Comparison of ENCODE assay signal across 8 cellular contexts in genomic region chr19:1846517-1847205, GRCh38. TPM values are rescaled to one million over a fixed set of nuclear protein-coding genes. Genes with fewer than 3 reads are reported as not detected.
A peak's percentile ranks its signal among the peaks of the same experiment; 100 is the strongest.
DNase-seq lines count a peak whose midpoint lies in the region; ATAC-seq, FAIRE-seq and TF ChIP-seq lines count a peak whose summit lies in the region.

No MANE protein-coding gene starts in this region.

- DNase-seq in GM12865 (ENCODE audit: low read depth): no peak
- no peak for DNase-seq in SK-N-MC (ENCODE audit: low read depth, low spot score)
- no peak for DNase-seq in fibroblast of lung (ENCODE audit: low read depth in 2 of 2)
- DNase-seq in sigmoid colon: no peak
- no peak for DNase-seq in mucosa of gallbladder (ENCODE audit: low spot score)
- no peak for DNase-seq in EL
- DNase-seq in HTR-8/SVneo (ENCODE audit: insufficient read length, low spot score): no peak

- peaks cover 62% of the 10 kb centered on the region for H3K79me2 ChIP-seq in fibroblast of lung (ENCODE audit: control insufficient read depth, insufficient read depth, low read length)

- peak overlapping the region; percentile 93 for H3K4me3 ChIP-seq in GM12865 (ENCODE audit: low read depth, low read length)
- peak overlapping the region; percentile 89 for H3K4me3 ChIP-seq in SK-N-MC
- H3K4me3 ChIP-seq in fibroblast of lung (replicated peaks in 1 of 4; ENCODE audit: control extremely low read depth in 1 of 4, insufficient read depth in 1 of 4, low read depth in 3 of 4, low read length in 4 of 4): peak overlapping the region; percentile 81 to 91 (median 86)
- H3K4me3 ChIP-seq in sigmoid colon: peak overlapping the region in 3 of 4 donors; percentile 100

- 79 to 86% methylated on average over 29 of the region's 29 CpGs for WGBS in sigmoid colon, 2 donors

- TF ChIP-seq CTCF in GM12865 (IDR thresholded peaks at IDR 0.05; ENCODE audit: insufficient read depth, low read depth, low read length, missing control alignments): no peak
- TF ChIP-seq CTCF in fibroblast of lung (conservative IDR thresholded peaks at IDR 0.05 in 1 of 2, IDR thresholded peaks at IDR 0.05 in 1 of 2; ENCODE audit: low read depth in 1 of 2, low read length in 2 of 2): no peak
- TF ChIP-seq CTCF in sigmoid colon (IDR thresholded peaks at IDR 0.05): no peak

- no peak overlapping the region for H2AFZ ChIP-seq in fibroblast of lung (ENCODE audit: low read length)

- H3K27ac ChIP-seq in SK-N-MC: no peak overlapping the region
- H3K27ac ChIP-seq in fibroblast of lung (ENCODE audit: insufficient read depth, low read length): peak overlapping the region; percentile 95
- no peak overlapping the region for H3K27ac ChIP-seq in sigmoid colon

- no peaks in the 10 kb centered on the region for H3K27me3 ChIP-seq in fibroblast of lung (ENCODE audit: control insufficient read depth, insufficient read depth, low read length)
- peaks cover under 1 to 6% (median 5%) of the 10 kb centered on the region in 3 donors for H3K27me3 ChIP-seq in sigmoid colon

- H3K36me3 ChIP-seq in SK-N-MC (ENCODE audit: insufficient read depth, low read length) (no peaks in the 10 kb centered on the region), fibroblast of lung (ENCODE audit: control insufficient read depth, insufficient read depth, low read length) (peaks cover 9% of the 10 kb centered on the region), sigmoid colon (no peaks in the 10 kb centered on the region)

- no peak for TF ChIP-seq POLR2A in sigmoid colon (IDR thresholded peaks at IDR 0.05)

- intact Hi-C loops in sigmoid colon (cut with DNase I): no loop called here

- no peaks in the 10 kb centered on the region for H3K9me3 ChIP-seq in SK-N-MC (ENCODE audit: low read depth, low read length)
- no peaks in the 10 kb centered on the region for H3K9me3 ChIP-seq in fibroblast of lung (ENCODE audit: control insufficient read depth, insufficient read depth, low read depth, low read length)
- no peaks in the 10 kb centered on the region for H3K9me3 ChIP-seq in sigmoid colon

- no peak for ATAC-seq in GM21423 (IDR thresholded peaks at IDR 0.05; ENCODE audit: unreplicated experiment)

- peak overlapping the region; percentile 97 for H3K4me2 ChIP-seq in fibroblast of lung (ENCODE audit: extremely low read depth, insufficient read depth, low read length)

- H3K4me1 ChIP-seq in fibroblast of lung (ENCODE audit: control insufficient read depth, extremely low read depth, insufficient read depth, low read length) (peaks cover 5% of the 10 kb centered on the region), sigmoid colon (peaks cover 0 to 67% (median 60%) of the 10 kb centered on the region in 4 donors)

- no peak for TF ChIP-seq EP300 in sigmoid colon (IDR thresholded peaks at IDR 0.05)

- no peak for FAIRE-seq in HTR-8/SVneo (lab: Jason Lieb, UNC)

- H4K20me1 ChIP-seq in fibroblast of lung (ENCODE audit: control insufficient read depth, extremely low read depth, insufficient read depth, low read length): no peaks in the 10 kb centered on the region

- H3K9ac ChIP-seq in SK-N-MC (ENCODE audit: insufficient read length): peak overlapping the region; percentile 98
- peak overlapping the region; percentile 26 for H3K9ac ChIP-seq in fibroblast of lung (ENCODE audit: insufficient read depth, low read length)

RNA-seq across cellular contexts. Expression of gene REXO1, which starts 1.6 kb away (rescaled TPM):
- 4.1 and 6.8 TPM in 2 replicates for total RNA-seq in fibroblast of lung
- polyA plus RNA-seq in fibroblast of lung: 6.1 and 12.0 TPM in 2 replicates
- 12.0 and 20.9 TPM in 2 replicates for polyA plus RNA-seq in fibroblast of lung (2012)
- 39.0 and 40.1 TPM in 2 replicates for polyA minus RNA-seq in fibroblast of lung (ENCODE audit: low replicate concordance)
- 10 to 100 TPM in 2 of 4 donors, 1 to 10 TPM in 2; 8.6 to 61.8 (median 13.1) TPM for total RNA-seq in sigmoid colon
- polyA plus RNA-seq in sigmoid colon: 10 to 100 TPM in 2 of 3 donors, 1 to 10 TPM in 1; 9.0 to 34.6 (median 11.1) TPM
- total RNA-seq in mucosa of gallbladder: 39.2 TPM

RNA-seq across cellular contexts. Expression of gene KLF16, which starts 16.7 kb away (rescaled TPM):
- total RNA-seq in fibroblast of lung: 3.9 and 6.9 TPM in 2 replicates
- polyA plus RNA-seq in fibroblast of lung: 4.2 and 5.0 TPM in 2 replicates
- polyA plus RNA-seq in fibroblast of lung (2012): 12.9 and 21.2 TPM in 2 replicates
- 5.8 and 6.4 TPM in 2 replicates for polyA minus RNA-seq in fibroblast of lung (ENCODE audit: low replicate concordance)
- 10 to 100 TPM in 1 of 4 donors, 1 to 10 TPM in 3; 2.1 to 10.3 (median 4.4) TPM for total RNA-seq in sigmoid colon
- polyA plus RNA-seq in sigmoid colon: 10 to 100 TPM in 2 of 3 donors, 1 to 10 TPM in 1; 8.4 to 20.5 (median 12.5) TPM
- 23.2 TPM for total RNA-seq in mucosa of gallbladder

RNA-seq across cellular contexts. Expression of gene ATP8B3, which starts 34.6 kb away (rescaled TPM):
- total RNA-seq in fibroblast of lung (1.3 and 3.0 TPM in 2 replicates), sigmoid colon (1 to 10 TPM in 1 of 4 donors, under 1 TPM in 3; under 0.01 to 3.9 (median 0.42) TPM), mucosa of gallbladder (2.9 TPM)
- polyA plus RNA-seq in fibroblast of lung (2.3 and 3.5 TPM in 2 replicates), sigmoid colon (under 1 TPM in 1 of 3 donors, not detected in 2; 0.96 TPM)
- polyA plus RNA-seq in fibroblast of lung (2012): 2.2 and 2.6 TPM in 2 replicates
- polyA minus RNA-seq in fibroblast of lung (ENCODE audit: low replicate concordance): 3.9 and 6.0 TPM in 2 replicates

RNA-seq across cellular contexts. Expression of gene ABHD17A, which starts 38.6 kb away (rescaled TPM):
- 59.1 and 74.5 TPM in 2 replicates for total RNA-seq in fibroblast of lung
- polyA plus RNA-seq in fibroblast of lung: 23.0 and 25.8 TPM in 2 replicates
- polyA plus RNA-seq in fibroblast of lung (2012): 38.3 and 53.8 TPM in 2 replicates
- 18.9 and 29.3 TPM in 2 replicates for polyA minus RNA-seq in fibroblast of lung (ENCODE audit: low replicate concordance)
- 10 to 100 TPM; 86.6 to 97.1 (median 92.7) TPM for total RNA-seq in sigmoid colon
- polyA plus RNA-seq in sigmoid colon: 10 to 100 TPM; 60.7 to 76.3 (median 69.4) TPM
- total RNA-seq in mucosa of gallbladder: 85.2 TPM

RNA-seq across cellular contexts. Expression of gene ADAT3, which starts 58.5 kb away (rescaled TPM):
- total RNA-seq in fibroblast of lung: 1.5 and 1.7 TPM in 2 replicates
- polyA plus RNA-seq in fibroblast of lung: 0.42 and 0.61 TPM in 2 replicates
- polyA plus RNA-seq in fibroblast of lung (2012): 1.6 and 3.8 TPM in 2 replicates
- 0.33 and 1.5 TPM in 2 replicates for polyA minus RNA-seq in fibroblast of lung (ENCODE audit: low replicate concordance)
- 1 to 10 TPM in 2 of 4 donors, under 1 TPM in 2; 0.33 to 6.2 (median 1.5) TPM for total RNA-seq in sigmoid colon
- 10 to 100 TPM in 2 of 3 donors, 1 to 10 TPM in 1; 6.6 to 17.4 (median 13.2) TPM for polyA plus RNA-seq in sigmoid colon
- total RNA-seq in mucosa of gallbladder: 10.6 TPM
